In the genomic region with DNA sequence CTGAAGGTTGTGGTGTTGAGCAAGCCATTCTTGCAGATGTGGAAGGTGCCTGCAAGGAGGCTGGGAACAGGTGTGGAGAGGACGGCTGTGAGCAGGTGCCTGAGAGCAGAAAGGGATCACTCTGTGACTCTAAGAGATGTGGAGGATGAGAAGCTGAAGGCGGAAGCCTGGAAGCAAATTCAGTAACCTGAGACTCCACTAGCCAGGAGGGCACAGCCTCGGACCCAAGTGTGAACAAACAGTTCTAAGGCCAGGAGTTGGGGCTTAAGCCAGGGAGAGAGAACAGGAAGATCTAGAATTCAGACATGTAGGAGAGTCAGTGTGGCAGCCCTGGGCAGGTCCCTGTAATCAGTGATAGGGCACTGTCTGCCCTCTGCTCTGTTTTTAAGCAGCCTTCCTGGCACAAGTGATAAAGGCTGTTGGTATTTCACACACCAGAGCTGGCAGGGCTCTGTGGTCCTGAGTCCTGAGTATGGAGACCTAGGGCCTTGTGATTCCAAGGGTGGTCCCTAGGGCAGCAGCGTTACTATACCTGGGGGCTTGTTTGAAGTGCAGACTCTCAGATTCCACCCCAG, we compare ENCODE assay signal across 23 cellular contexts.
"Had no signal": no experiment of that assay in that cellular context is flagged by ENCODE, and none has a peak within 500 bp of the region (broad histone marks: within the 10 kb centered on the region; RNA-seq: fewer than 3 reads in every experiment).

No MANE protein-coding gene starts in this region.

- ATAC-seq: left lobe of liver; naive thymus-derived CD4-positive, alpha-beta T cell had no signal

- H3K4me3 ChIP-seq: breast epithelium, esophagus squamous epithelium, gastrocnemius medialis, sigmoid colon, smooth muscle cell, thoracic aorta, vagina had no signal

- DNase-seq: activated CD4-positive, alpha-beta T cell treated with anti-CD3 and anti-CD28 coated beads for 4 hours; activated CD4-positive, alpha-beta T cell treated with anti-CD3 and anti-CD28 coated beads, Interleukin-2, amount 50 U/mL, for 48 hours; activated CD4-positive, CD25-positive, alpha-beta regulatory T cell; activated naive CD4-positive, alpha-beta T cell treated with Interleukin-2 at 50 U/mL for 16 hours; activated naive CD8-positive, alpha-beta T cell treated with anti-CD3 and anti-CD28 coated beads, Interleukin-2, amount 10 ng/mL, durations not matched to agents 7 days and 5 days; activated T-cell treated with anti-CD3 and anti-CD28 coated beads, Interleukin-2, amount 50 U/mL, for 48 hours; amniotic stem cell; cerebellar nuclear complex; cortex of kidney; endodermal cell; esophagus squamous epithelium; gastrocnemius medialis; naive thymus-derived CD4-positive, alpha-beta T cell; occipital lobe; posterior cingulate gyrus; sigmoid colon; stimulated activated CD4-positive, alpha-beta T cell treated with anti-CD3 and anti-CD28 coated beads, Interleukin-2, amount 100 ng/mL, for 48 hours; stimulated activated naive CD4-positive, alpha-beta T cell treated with Interleukin-2 at 50 U/mL for 16 hours had no signal

- H3K27me3 ChIP-seq: breast epithelium, gastrocnemius medialis, sigmoid colon, vagina had no signal

- H3K9me3 ChIP-seq: breast epithelium, esophagus squamous epithelium, gastrocnemius medialis, sigmoid colon, thoracic aorta, vagina had no signal

- H3K27ac ChIP-seq: esophagus squamous epithelium, gastrocnemius medialis, sigmoid colon, thoracic aorta, vagina had no signal

- H3K4me1 ChIP-seq: breast epithelium, esophagus squamous epithelium, gastrocnemius medialis, vagina had no signal

- H3K36me3 ChIP-seq: breast epithelium, esophagus squamous epithelium, gastrocnemius medialis, sigmoid colon, thoracic aorta, vagina had no signal
